ENCODE assay signal across 12 cellular contexts in genomic region chr15:69648215-69648614, GRCh38.
DNase-seq lines count a peak whose midpoint lies in the region; ATAC-seq, FAIRE-seq and TF ChIP-seq lines count a peak whose summit lies in the region.
"Had no signal": no experiment of that assay in that cellular context is flagged by ENCODE, and none has a peak within 500 bp of the region (broad histone marks: within the 10 kb centered on the region; RNA-seq: fewer than 3 reads in every experiment).

No MANE protein-coding gene starts in this region.

- ATAC-seq in GM18867 (IDR thresholded peaks at IDR 0.05; ENCODE audit: unreplicated experiment) = no peak
- no peak for ATAC-seq in activated CD4-positive, alpha-beta T cell treated with anti-CD3 and anti-CD28 coated beads for 36 hours
- ATAC-seq: CD8-positive, alpha-beta T cell; T-cell had no signal

- peaks cover 83% of the 10 kb centered on the region for H3K27me3 ChIP-seq in OCI-LY3 (ENCODE audit: low read depth, low read length)
- peaks cover 16% of the 10 kb centered on the region for H3K27me3 ChIP-seq in keratinocyte (ENCODE audit: control insufficient read depth, extremely low read depth, insufficient read depth, low read length)

- peaks cover 56% of the 10 kb centered on the region for H3K27me3 Mint-ChIP-seq in HFFc6 (ENCODE audit: insufficient read depth)
- no peaks in the 10 kb centered on the region for H3K27me3 Mint-ChIP-seq in activated CD4-positive, alpha-beta T cell treated with anti-CD3 and anti-CD28 coated beads for 36 hours

- H3K4me3 ChIP-seq in OCI-LY3 (ENCODE audit: low read length) (no peak overlapping the region), keratinocyte (ENCODE audit: control insufficient read depth in 2 of 3, extremely low read depth in 1 of 3, insufficient read depth in 2 of 3, low read depth in 1 of 3, low read length in 3 of 3) (no peak overlapping the region)
- H3K4me3 ChIP-seq: GM12878, upper lobe of right lung had no signal

- H3K9me3 Mint-ChIP-seq in HFFc6 = no peaks in the 10 kb centered on the region; the same call in 1 of the 2 replicates
- no peaks in the 10 kb centered on the region for H3K9me3 Mint-ChIP-seq in activated CD4-positive, alpha-beta T cell treated with anti-CD3 and anti-CD28 coated beads for 36 hours (ENCODE audit: low read depth)
- H3K9me3 Mint-ChIP-seq: CD8-positive, alpha-beta T cell; T-cell had no signal

- H2AFZ ChIP-seq in OCI-LY3 (ENCODE audit: low read depth, low read length) (no peak overlapping the region), keratinocyte (ENCODE audit: control insufficient read depth, low read length) (no peak overlapping the region)

- H3K4me1 Mint-ChIP-seq in HFFc6 (ENCODE audit: low read depth) = no peaks in the 10 kb centered on the region; the same call in 1 of the 2 replicates
- H3K4me1 Mint-ChIP-seq in activated CD4-positive, alpha-beta T cell treated with anti-CD3 and anti-CD28 coated beads for 36 hours = no peaks in the 10 kb centered on the region

- peak overlapping the region; percentile 29 for H3K4me2 ChIP-seq in OCI-LY3 (ENCODE audit: low read length)
- peak overlapping the region; percentile 59 for H3K4me2 ChIP-seq in keratinocyte (ENCODE audit: control insufficient read depth, extremely low read depth, insufficient read depth, low read depth, low read length)

- H3K36me3 ChIP-seq in OCI-LY3 (replicated peaks; ENCODE audit: low read depth, low read length) (no peaks in the 10 kb centered on the region), keratinocyte (ENCODE audit: control insufficient read depth in 2 of 2, extremely low read depth in 1 of 2, insufficient read depth in 2 of 2, low read length in 2 of 2) (no peaks in the 10 kb centered on the region)
- H3K36me3 ChIP-seq: upper lobe of right lung had no signal

- no peak for FAIRE-seq in keratinocyte (lab: Jason Lieb, UNC)
- FAIRE-seq: GM12878 had no signal

- no peak overlapping the region for H3K27ac Mint-ChIP-seq in HFFc6
- H3K27ac Mint-ChIP-seq in activated CD4-positive, alpha-beta T cell treated with anti-CD3 and anti-CD28 coated beads for 36 hours = no peak overlapping the region
- H3K27ac Mint-ChIP-seq: CD8-positive, alpha-beta T cell; T-cell had no signal

- no peak overlapping the region for H3K9ac ChIP-seq in OCI-LY3 (ENCODE audit: low read length)
- no peak overlapping the region for H3K9ac ChIP-seq in keratinocyte (ENCODE audit: control insufficient read depth, extremely low read depth, insufficient read depth, low read length)

- no peaks in the 10 kb centered on the region for H3K9me1 ChIP-seq in keratinocyte (ENCODE audit: control insufficient read depth, extremely low read depth, insufficient read depth, low read length)

- POLR2A ChIA-PET in activated CD4-positive, alpha-beta T cell treated with anti-CD3 and anti-CD28 coated beads for 36 hours (lab: Charles Lee) = no interaction called here

- dilution Hi-C loops in keratinocyte (cut with MboI; ENCODE audit: extremely low pct_ligation_motif_present, low sequenced_read_pairs) = no loop called here

- no peaks in the 10 kb centered on the region for H3K79me2 ChIP-seq in OCI-LY3 (ENCODE audit: low read length)
- H3K79me2 ChIP-seq in keratinocyte (ENCODE audit: control insufficient read depth, insufficient read depth, low read length) = no peaks in the 10 kb centered on the region

- no peaks in the 10 kb centered on the region for H3K9me3 ChIP-seq in OCI-LY3 (ENCODE audit: insufficient read depth, low read length)
- no peaks in the 10 kb centered on the region for H3K9me3 ChIP-seq in keratinocyte (ENCODE audit: control insufficient read depth, low read depth, low read length)
- H3K9me3 ChIP-seq: upper lobe of right lung had no signal

- no peak for TF ChIP-seq CTCF in HFFc6 (IDR thresholded peaks at IDR 0.05)
- TF ChIP-seq CTCF in OCI-LY3 (IDR thresholded peaks at IDR 0.05; ENCODE audit: low read depth, low read length) = no peak
- no peak for TF ChIP-seq CTCF in keratinocyte (optimal IDR thresholded peaks at IDR 0.05 in 1 of 3, IDR thresholded peaks at IDR 0.05 in 1 of 3, conservative IDR thresholded peaks at IDR 0.05 in 1 of 3; ENCODE audit: extremely low read depth in 1 of 3, insufficient read depth in 2 of 3, low read length in 3 of 3)

- H3K4me1 ChIP-seq in OCI-LY3 (ENCODE audit: low read length) (no peaks in the 10 kb centered on the region), keratinocyte (ENCODE audit: control insufficient read depth, extremely low read depth, insufficient read depth, low read length) (peaks cover 14% of the 10 kb centered on the region)
- H3K4me1 ChIP-seq: upper lobe of right lung had no signal

- H3K4me3 Mint-ChIP-seq in HFFc6 = peak overlapping the region; percentile 33; the same call in 1 of the 2 replicates
- no peak overlapping the region for H3K4me3 Mint-ChIP-seq in activated CD4-positive, alpha-beta T cell treated with anti-CD3 and anti-CD28 coated beads for 36 hours
- H3K4me3 Mint-ChIP-seq: CD8-positive, alpha-beta T cell; T-cell had no signal

- H3K36me3 Mint-ChIP-seq in HFFc6 (ENCODE audit: low read depth) = no peaks in the 10 kb centered on the region
- H3K36me3 Mint-ChIP-seq in activated CD4-positive, alpha-beta T cell treated with anti-CD3 and anti-CD28 coated beads for 36 hours (ENCODE audit: low read depth) = no peaks in the 10 kb centered on the region
- H3K36me3 Mint-ChIP-seq: CD8-positive, alpha-beta T cell; T-cell had no signal

- H4K20me1 ChIP-seq in OCI-LY3 (ENCODE audit: insufficient read depth, low read length) (no peaks in the 10 kb centered on the region), keratinocyte (ENCODE audit: control insufficient read depth, extremely low read depth, insufficient read depth, low read length) (no peaks in the 10 kb centered on the region)

- CTCF ChIA-PET in activated CD4-positive, alpha-beta T cell treated with anti-CD3 and anti-CD28 coated beads for 36 hours (lab: Charles Lee) = no interaction called here

- DNase-seq in COLO668 (lab: John Stamatoyannopoulos, UW; ENCODE audit: unreplicated experiment) = peak; percentile 76
- DNase-seq in HFFc6 = no peak
- DNase-seq in keratinocyte (ENCODE audit: low read depth, low spot score) = no peak
- no peak for DNase-seq in cerebellar cortex (ENCODE audit: low spot score)
- DNase-seq in HK-2 (ENCODE audit: unreplicated experiment) = no peak
- DNase-seq in activated CD4-positive, alpha-beta T cell treated with anti-CD3 and anti-CD28 coated beads for 36 hours = no peak
- DNase-seq: upper lobe of right lung had no signal

- intact Hi-C loops in activated CD4-positive, alpha-beta T cell treated with anti-CD3 and anti-CD28 coated beads for 36 hours (cut with DNase I, micrococcal nuclease) = no loop called here

- H3K27ac ChIP-seq in OCI-LY3 (ENCODE audit: low read length) (no peak overlapping the region), keratinocyte (ENCODE audit: control insufficient read depth, insufficient read depth, low read length) (no peak overlapping the region)
- H3K27ac ChIP-seq: upper lobe of right lung had no signal
